In genomic region chr19:46766569-46767317, GRCh38 we compare ENCODE assay signal across 6 cellular contexts. TPM values are rescaled to one million over a fixed set of nuclear protein-coding genes. Genes with fewer than 3 reads are reported as not detected.
DNase-seq lines count a peak whose midpoint lies in the region; ATAC-seq and TF ChIP-seq lines count a peak whose summit lies in the region.

No MANE protein-coding gene starts in this region.

- no peaks in the 10 kb centered on the region for H3K9me3 ChIP-seq in AG04450 (ENCODE audit: control insufficient read depth, insufficient read depth, low read length)

- H3K9me3 Mint-ChIP-seq in activated T-cell treated with anti-CD3 and anti-CD28 coated beads, Interleukin-2, amount 50 U/mL, for 24 hours, result no peaks in the 10 kb centered on the region

- no peaks in the 10 kb centered on the region for H3K36me3 ChIP-seq in KMS-11 (ENCODE audit: insufficient read depth)

- TF ChIP-seq CTCF in AG04450 (IDR thresholded peaks at IDR 0.05; ENCODE audit: low read depth, low read length) (peak; percentile 68), KMS-11 (conservative IDR thresholded peaks at IDR 0.05; ENCODE audit: low read depth, low read length) (peak; percentile 92)

- H3K9ac ChIP-seq in KMS-11, result no peak overlapping the region

- H2AFZ ChIP-seq in KMS-11 (ENCODE audit: low read depth), result peak overlapping the region; percentile 27; the same call in 1 of the 2 replicates

- H3K4me2 ChIP-seq in KMS-11, result no peak overlapping the region

- H3K4me1 Mint-ChIP-seq in activated T-cell treated with anti-CD3 and anti-CD28 coated beads, Interleukin-2, amount 50 U/mL, for 24 hours (ENCODE audit: low read depth), result peaks cover 2% of the 10 kb centered on the region

- no peaks in the 10 kb centered on the region for H3K4me1 ChIP-seq in KMS-11 (ENCODE audit: low read depth, poor library complexity, severe bottlenecking)

- no peaks in the 10 kb centered on the region for H3K36me3 Mint-ChIP-seq in activated T-cell treated with anti-CD3 and anti-CD28 coated beads, Interleukin-2, amount 50 U/mL, for 24 hours (ENCODE audit: low read depth)

- H3K27ac Mint-ChIP-seq in activated T-cell treated with anti-CD3 and anti-CD28 coated beads, Interleukin-2, amount 50 U/mL, for 24 hours, result no peak overlapping the region

- H4K20me1 ChIP-seq in KMS-11 (ENCODE audit: insufficient read depth), result no peaks in the 10 kb centered on the region

- H3K27ac ChIP-seq in AG04450 (ENCODE audit: low read depth, low read length) (no peak overlapping the region), KMS-11 (no peak overlapping the region)

- CTCF ChIA-PET in AG04450 (lab: Charles Lee), result interaction anchor here (1.0 to 1.5 kb wide), 7 partner anchors 9 to 213 kb away, joined by 3 to 17 read pairs (median 3); no protein-coding TSS in a partner anchor

- DNase-seq in AG04450 (ENCODE audit: low read depth, low spot score) (no peak), left kidney (ENCODE audit: low read depth, low spot score) (peak; percentile 52), NCI-H446 treated with DMSO at 0.1 percent for 48 hours (lab: John Stamatoyannopoulos, UW) (no peak)
- DNase-seq in activated T-cell treated with anti-CD3 and anti-CD28 coated beads, Interleukin-2, amount 50 U/mL, for 24 hours, result peak; percentile 71

- POLR2A ChIA-PET in AG04450 (lab: Yijun Ruan, JAX), result interaction anchor here (1.0 kb wide), 1 partner anchor 11 kb away, joined by 3 read pairs; no protein-coding TSS in a partner anchor

- ATAC-seq in GM19463 (IDR thresholded peaks at IDR 0.05; ENCODE audit: unreplicated experiment), result no peak

- H3K27me3 ChIP-seq in AG04450 (ENCODE audit: control insufficient read depth, insufficient read depth, low read length) (no peaks in the 10 kb centered on the region), KMS-11 (ENCODE audit: insufficient read depth, low read depth) (no peaks in the 10 kb centered on the region)

- H3K79me2 ChIP-seq in KMS-11 (ENCODE audit: insufficient read depth, low read depth), result no peaks in the 10 kb centered on the region

- H3K27me3 Mint-ChIP-seq in activated T-cell treated with anti-CD3 and anti-CD28 coated beads, Interleukin-2, amount 50 U/mL, for 24 hours, result no peaks in the 10 kb centered on the region

- H3K4me3 ChIP-seq in AG04450 (ENCODE audit: low read depth, low read length) (no peak overlapping the region), KMS-11 (IDR thresholded peaks at IDR 0.05; ENCODE audit: insufficient read depth, low read depth, low read length) (no peak overlapping the region)

- no peak overlapping the region for H3K4me3 Mint-ChIP-seq in activated T-cell treated with anti-CD3 and anti-CD28 coated beads, Interleukin-2, amount 50 U/mL, for 24 hours

RNA-seq across cellular contexts. Expression of gene STRN4, which starts 20.5 kb away (rescaled TPM):
- 48.1 and 59.3 TPM in 2 replicates for polyA plus RNA-seq in AG04450 (2011; rRNA removed)
- 41.8 and 59.4 TPM in 2 replicates for polyA minus RNA-seq in AG04450 (2011; rRNA and poly(A)+ RNA removed)

RNA-seq across cellular contexts. Expression of gene FKRP, which starts 20.9 kb away (rescaled TPM):
- 12.1 and 12.6 TPM in 2 replicates for polyA plus RNA-seq in AG04450 (2011; rRNA removed)
- 6.4 and 10.8 TPM in 2 replicates for polyA minus RNA-seq in AG04450 (2011; rRNA and poly(A)+ RNA removed)

RNA-seq across cellular contexts. Expression of gene SLC1A5, which starts 21.7 kb away (rescaled TPM):
- 314 and 342 TPM in 2 replicates for polyA plus RNA-seq in AG04450 (2011; rRNA removed)
- polyA minus RNA-seq in AG04450 (2011; rRNA and poly(A)+ RNA removed), result 284 and 361 TPM in 2 replicates

RNA-seq across cellular contexts. Expression of gene PRKD2, which starts 49.8 kb away (rescaled TPM):
- polyA plus RNA-seq in AG04450 (2011; rRNA removed), result 6.7 and 10.3 TPM in 2 replicates
- 15.2 and 18.8 TPM in 2 replicates for polyA minus RNA-seq in AG04450 (2011; rRNA and poly(A)+ RNA removed)

Comparison
In these comparisons a context has a peak if more than half of its experiments do, and no peak if none do; other contexts are left out.
1. DNase-seq: peak in activated T-cell treated with anti-CD3 and anti-CD28 coated beads, Interleukin-2, amount 50 U/mL, for 24 hours (single experiment) and left kidney (single experiment); none in AG04450 (single experiment) and NCI-H446 treated with DMSO at 0.1 percent for 48 hours (single experiment).